ENCODE assay signal across 22 cellular contexts in the genomic region with DNA sequence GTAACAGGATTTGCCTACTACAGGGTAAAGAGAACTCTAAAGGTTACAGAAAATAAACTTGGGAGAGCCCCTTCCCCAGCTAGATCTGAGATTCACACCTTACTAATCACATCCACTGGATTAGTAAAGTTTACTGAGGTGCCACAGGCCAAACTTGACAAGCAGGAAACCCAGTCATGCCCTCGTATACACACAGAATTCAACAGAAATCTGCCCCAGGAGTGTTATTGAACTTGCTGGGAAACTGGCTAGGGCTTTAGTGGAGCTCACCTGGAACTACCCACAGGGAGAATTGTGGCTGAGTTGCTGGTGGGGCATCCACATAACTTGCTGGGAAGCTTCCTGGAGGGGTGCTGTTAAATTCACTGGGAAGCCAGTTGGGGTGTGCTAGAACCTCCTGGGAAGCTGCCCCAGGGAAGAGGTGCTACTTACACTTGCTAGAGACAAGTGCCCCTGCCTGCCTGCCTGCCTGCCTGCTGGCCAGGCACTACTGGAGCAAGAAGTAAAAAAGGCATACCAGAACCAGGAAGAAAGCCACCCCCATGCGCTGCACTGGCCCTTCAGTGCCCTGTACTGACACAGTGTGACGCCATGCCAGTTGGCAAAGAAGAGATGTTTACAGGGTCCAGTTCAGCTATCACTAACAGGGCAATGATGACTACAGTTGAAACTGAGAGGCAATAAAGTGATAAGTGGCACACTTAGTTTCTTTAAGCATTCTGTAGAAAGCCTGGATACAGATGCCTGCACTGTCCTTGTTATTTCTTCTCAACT.
A peak's percentile ranks its signal among the peaks of the same experiment; 100 is the strongest.
DNase-seq lines count a peak whose midpoint lies in the region; ATAC-seq, FAIRE-seq and TF ChIP-seq lines count a peak whose summit lies in the region.
"Had no signal": no experiment of that assay in that cellular context is flagged by ENCODE, and none has a peak within 500 bp of the region (broad histone marks: within the 10 kb centered on the region; RNA-seq: fewer than 3 reads in every experiment).

No MANE protein-coding gene starts in this region.

- WGBS in right lobe of liver (ENCODE audit: insufficient coverage, low coverage, low lambda C conversion rate, missing lambda C conversion rate) = 40% methylated on average over 2 of the region's 3 CpGs
- WGBS in HepG2 (ENCODE audit: low lambda C conversion rate) = 96% methylated on average over 3 of the region's 3 CpGs
- WGBS in esophagus, 2 donors = 66 to 81% methylated on average over 3 of the region's 3 CpGs

- peaks cover 0 to 9% (median 0%) of the 10 kb centered on the region in 4 donors for H3K4me1 ChIP-seq in right lobe of liver
- H3K4me1 ChIP-seq in HepG2 (ENCODE audit: insufficient read depth, low read length) = peaks cover 6% of the 10 kb centered on the region; the same call in 1 of the 2 replicates
- H3K4me1 ChIP-seq in esophagus (ENCODE audit: control insufficient read depth in 2 of 2, insufficient read depth in 2 of 2, low read length in 1 of 2) = peaks cover 0 to 3% of the 10 kb centered on the region in 2 donors
- H3K4me1 ChIP-seq: gastroesophageal sphincter, thyroid gland had no signal

- no TSS peak for BruUV-seq in HepG2 (replicated peaks; lab: Mats Ljungman, UMichigan)

- DNase-seq in right lobe of liver (peak; percentile 67 to 72 (median 68)), HepG2 (ENCODE audit: low spot score) (no peak), mucosa of gallbladder (ENCODE audit: low spot score) (peak; percentile 23), HuH-7.5 (ENCODE audit: low spot score) (no peak)
- DNase-seq: ACHN; activated CD4-positive, alpha-beta T cell treated with anti-CD3 and anti-CD28 coated beads, Interleukin-2, amount 50 U/mL, for 4 hours; activated naive CD4-positive, alpha-beta T cell treated with anti-CD3 and anti-CD28 coated beads, Interleukin-2, amount 50 U/mL, for 16 hours; CD4-positive, alpha-beta memory T cell; hippocampal formation; Karpas-422; NCI-H1417 treated with DMSO at 0.1 percent for 48 hours; NCI-H748 treated with DMSO at 0.1 percent for 48 hours; RPMI8226; stimulated activated CD4-positive, alpha-beta T cell treated with anti-CD3 and anti-CD28 coated beads, Interleukin-2, amount 100 ng/mL, for 24 hours; T-cell had no signal

- H3K4me2 ChIP-seq in HepG2 (ENCODE audit: low read depth, low read length) = no peak overlapping the region

- no peak overlapping the region for H3K9ac ChIP-seq in HepG2 (ENCODE audit: insufficient read depth, low read depth, low read length)

- POLR2A ChIA-PET in HepG2 (lab: Yijun Ruan, JAX) = no interaction called here

- CTCF ChIA-PET in HepG2 (lab: Yijun Ruan, JAX; ENCODE audit: low intra/inter-chr PET ratio, low total read pairs) = no interaction called here

- TF ChIP-seq CTCF in right lobe of liver (IDR thresholded peaks at IDR 0.05) (no peak), HepG2 (CRISPR knock-in tag; IDR thresholded peaks at IDR 0.05) (no peak)

- no peaks in the 10 kb centered on the region for H3K36me3 ChIP-seq in right lobe of liver
- peaks cover 2 to 3% of the 10 kb centered on the region in 2 experiments; a peak in 3 of 5 replicates for H3K36me3 ChIP-seq in HepG2 (replicated peaks in 1 of 2; ENCODE audit: control insufficient read depth in 1 of 2, insufficient read depth in 2 of 2, low read length in 2 of 2)
- peaks cover 6 to 7% of the 10 kb centered on the region in 2 donors for H3K36me3 ChIP-seq in esophagus (ENCODE audit: control insufficient read depth in 2 of 2, insufficient read depth in 2 of 2, low read length in 1 of 2)
- H3K36me3 ChIP-seq: thyroid gland had no signal

- peak overlapping the region in 1 of 3 donors; percentile 15 for H3K27ac ChIP-seq in right lobe of liver
- H3K27ac ChIP-seq in HepG2 (ENCODE audit: extremely low read length, insufficient read depth, low read length) = no peak overlapping the region
- H3K27ac ChIP-seq in esophagus (ENCODE audit: low read depth in 2 of 2, low read length in 1 of 2) = peak overlapping the region; percentile 42 to 61
- H3K27ac ChIP-seq: gastroesophageal sphincter, thyroid gland had no signal

- no peak for TF ChIP-seq RAD21 in HepG2 (CRISPR knock-in tag; IDR thresholded peaks at IDR 0.05)

- no peaks in the 10 kb centered on the region for H3K79me2 ChIP-seq in HepG2 (ENCODE audit: insufficient read depth, low read length)

- ATAC-seq in right lobe of liver = peak; percentile 55 to 99 (median 92)
- ATAC-seq in HepG2 = no peak
- ATAC-seq in GM18867 (IDR thresholded peaks at IDR 0.05; ENCODE audit: unreplicated experiment) = no peak
- ATAC-seq in HG03439 (IDR thresholded peaks at IDR 0.05; ENCODE audit: unreplicated experiment) = no peak
- ATAC-seq: gastroesophageal sphincter, T-cell had no signal

- no peak for FAIRE-seq in HepG2 (lab: Jason Lieb, UNC)
- FAIRE-seq: endometrium, H54 had no signal

- no peak overlapping the region for H3K4me3 ChIP-seq in right lobe of liver
- no peak overlapping the region for H3K4me3 ChIP-seq in HepG2 (replicated peaks in 1 of 3; ENCODE audit: insufficient read depth in 1 of 3, low read depth in 2 of 3, low read length in 3 of 3)
- no peak overlapping the region for H3K4me3 ChIP-seq in esophagus (ENCODE audit: low read depth in 1 of 2, low read length in 2 of 2)
- H3K4me3 ChIP-seq: gastroesophageal sphincter, thyroid gland had no signal

- TF ChIP-seq EP300 in HepG2 (IDR thresholded peaks at IDR 0.05; ENCODE audit: low read depth in 2 of 2, low read length in 2 of 2) = no peak
- TF ChIP-seq EP300 in HepG2 (CRISPR knock-in tag; IDR thresholded peaks at IDR 0.05; ENCODE audit: borderline replicate concordance) = no peak

- in situ Hi-C loops in HepG2 (cut with HindIII; ENCODE audit: extremely low pct_ligation_motif_present, low pct_unique_long_range_greater_than_20kb) = no loop called here

- H3K9me3 ChIP-seq in right lobe of liver (no peaks in the 10 kb centered on the region), HepG2 (ENCODE audit: low read length) (no peaks in the 10 kb centered on the region), esophagus (ENCODE audit: control insufficient read depth in 2 of 2, insufficient read depth in 1 of 2, low read depth in 1 of 2, low read length in 1 of 2) (no peaks in the 10 kb centered on the region)
- H3K9me3 ChIP-seq: gastroesophageal sphincter, thyroid gland had no signal

- intact Hi-C loops in right lobe of liver (cut with DNase I) = no loop called here
- intact Hi-C loops in HepG2 (cut with micrococcal nuclease; ENCODE audit: unreplicated experiment) = no loop called here

- TF ChIP-seq POLR2A in right lobe of liver (IDR thresholded peaks at IDR 0.05) = no peak
- TF ChIP-seq POLR2A in HepG2 (IDR thresholded peaks at IDR 0.05; ENCODE audit: insufficient read depth in 1 of 2, low read depth in 2 of 2, low read length in 2 of 2) = no peak

- no peaks in the 10 kb centered on the region for H4K20me1 ChIP-seq in HepG2 (ENCODE audit: insufficient read depth, low read length)

- H3K27me3 ChIP-seq in right lobe of liver (no peaks in the 10 kb centered on the region), HepG2 (ENCODE audit: control insufficient read depth in 1 of 2, insufficient read depth in 2 of 2, low read length in 2 of 2) (no peaks in the 10 kb centered on the region), esophagus (ENCODE audit: control insufficient read depth in 1 of 2, insufficient read depth in 2 of 2, low read length in 2 of 2) (no peaks in the 10 kb centered on the region)
- H3K27me3 ChIP-seq: gastroesophageal sphincter, thyroid gland had no signal

- H2AFZ ChIP-seq in HepG2 (ENCODE audit: low read length) = no peak overlapping the region

TF ChIP-seq in HepG2, 621 proteins besides CTCF, POLR2A, EP300 and RAD21:
- TF ChIP-seq NFIC (IDR thresholded peaks at IDR 0.05; ENCODE audit: low read length) (no peak), KLF9 (CRISPR knock-in tag; IDR thresholded peaks at IDR 0.05; ENCODE audit: low read depth) (no peak), ZNF737 (CRISPR knock-in tag; IDR thresholded peaks at IDR 0.05; ENCODE audit: borderline replicate concordance) (no peak), EHMT2 (IDR thresholded peaks at IDR 0.05; ENCODE audit: borderline replicate concordance, low read depth, low read length) (no peak), ZNF234 (CRISPR knock-in tag; conservative IDR thresholded peaks at IDR 0.05) (no peak), REPIN1 (CRISPR knock-in tag; IDR thresholded peaks at IDR 0.05; ENCODE audit: borderline replicate concordance, low read depth) (no peak), TCF7L2 (IDR thresholded peaks at IDR 0.05; ENCODE audit: low read depth, low read length) (no peak), ZBTB43 (CRISPR knock-in tag; conservative IDR thresholded peaks at IDR 0.05) (no peak), ZNF709 (CRISPR knock-in tag; IDR thresholded peaks at IDR 0.05) (no peak)

Comparison
In these comparisons a context has a peak if more than half of its experiments do, and no peak if none do; other contexts are left out.
1. ATAC-seq: peak in right lobe of liver (4 of 4); none in HepG2 (single experiment), GM18867 (single experiment) and HG03439 (single experiment).
2. DNase-seq: peak in right lobe of liver (3 of 3) and mucosa of gallbladder (single experiment); none in HepG2 (single experiment) and HuH-7.5 (single experiment).